19 cellular contexts compared by ENCODE assay signal in genomic region chr7:80819503-80819902, GRCh38.
A peak's percentile ranks its signal among the peaks of the same experiment; 100 is the strongest.
DNase-seq lines count a peak whose midpoint lies in the region; ATAC-seq and TF ChIP-seq lines count a peak whose summit lies in the region.
"Had no signal": no experiment of that assay in that cellular context is flagged by ENCODE, and none has a peak within 500 bp of the region (broad histone marks: within the 10 kb centered on the region; RNA-seq: fewer than 3 reads in every experiment).

No MANE protein-coding gene starts in this region.

- peak overlapping the region in 1 of 2 experiments; percentile 43; a peak in 2 of 4 replicates for H3K27ac ChIP-seq in SK-N-SH (ENCODE audit: low read depth in 2 of 2, low read length in 1 of 2)
- H3K27ac ChIP-seq: 22Rv1, GM23248, SJCRH30 had no signal

- no peaks in the 10 kb centered on the region for H3K4me1 Mint-ChIP-seq in activated CD4-positive, alpha-beta T cell treated with anti-CD3 and anti-CD28 coated beads, Interleukin-2, amount 10 ng/mL, durations not matched to agents 7 days and 5 days

- no peak overlapping the region for H3K9ac ChIP-seq in SK-N-SH
- H3K9ac ChIP-seq: GM23248 had no signal

- H4K20me1 ChIP-seq in SK-N-SH (ENCODE audit: insufficient read depth), result no peaks in the 10 kb centered on the region

- no peak for TF ChIP-seq EP300 in SK-N-SH (IDR thresholded peaks at IDR 0.05; ENCODE audit: borderline replicate concordance in 1 of 2, low read depth in 1 of 2, low read length in 1 of 2)

- H3K27ac Mint-ChIP-seq in activated CD4-positive, alpha-beta T cell treated with anti-CD3 and anti-CD28 coated beads, Interleukin-2, amount 10 ng/mL, durations not matched to agents 7 days and 5 days, result no peak overlapping the region
- H3K27ac Mint-ChIP-seq: HFFc6 had no signal

- H2AFZ ChIP-seq in SK-N-SH (ENCODE audit: low read depth), result no peak overlapping the region
- H2AFZ ChIP-seq: GM23248 had no signal

- ATAC-seq in SK-N-SH treated with all-trans-retinoic acid at 6 μM for 48 hours, result no peak
- ATAC-seq: Right ventricle myocardium inferior had no signal

- H3K79me2 ChIP-seq in SK-N-SH (ENCODE audit: insufficient read depth), result no peaks in the 10 kb centered on the region

- no peak overlapping the region for H3K4me3 ChIP-seq in SK-N-SH (ENCODE audit: low read depth in 2 of 2, low read length in 1 of 2)
- H3K4me3 ChIP-seq: GM23248, SJCRH30 had no signal

- TF ChIP-seq RAD21 in SK-N-SH (IDR thresholded peaks at IDR 0.05; ENCODE audit: low read length), result no peak

- H3K27me3 ChIP-seq in SK-N-SH (ENCODE audit: insufficient read depth), result no peaks in the 10 kb centered on the region
- H3K27me3 ChIP-seq: SJCRH30 had no signal

- DNase-seq in SK-N-SH (no peak), OCI-M1 (lab: John Stamatoyannopoulos, UW) (peak; percentile 40), left kidney (ENCODE audit: low read depth, low spot score) (peak; percentile 37), foreskin melanocyte (no peak)
- DNase-seq in activated naive CD4-positive, alpha-beta T cell (lab: John Stamatoyannopoulos, UW), result no peak
- no peak for DNase-seq in activated CD4-positive, alpha-beta T cell treated with anti-CD3 and anti-CD28 coated beads, Interleukin-2, amount 10 ng/mL, durations not matched to agents 7 days and 5 days
- DNase-seq: DMS153, GM23248, H7, HFFc6, KG1, MM.1S, NCI-H2029, NCI-H446 treated with DMSO at 0.1 percent for 48 hours, NCI-H526, SJCRH30 had no signal

- H3K9me2 ChIP-seq in SK-N-SH, result no peaks in the 10 kb centered on the region

- TF ChIP-seq CTCF in SK-N-SH (IDR thresholded peaks at IDR 0.05), result no peak

- H3K4me1 ChIP-seq in SK-N-SH (ENCODE audit: control insufficient read depth in 1 of 2, insufficient read depth in 2 of 2, low read depth in 1 of 2, low read length in 1 of 2), result peaks cover 0 to 23% of the 10 kb centered on the region in 2 experiments; a peak in 2 of 4 replicates
- H3K4me1 ChIP-seq: SJCRH30 had no signal

- no peaks in the 10 kb centered on the region for H3K36me3 Mint-ChIP-seq in activated CD4-positive, alpha-beta T cell treated with anti-CD3 and anti-CD28 coated beads, Interleukin-2, amount 10 ng/mL, durations not matched to agents 7 days and 5 days (ENCODE audit: low read depth)

- no peak overlapping the region for H3K4me3 Mint-ChIP-seq in activated CD4-positive, alpha-beta T cell treated with anti-CD3 and anti-CD28 coated beads, Interleukin-2, amount 10 ng/mL, durations not matched to agents 7 days and 5 days
- H3K4me3 Mint-ChIP-seq: HFFc6 had no signal

- CTCF ChIA-PET in SK-N-SH (lab: Yijun Ruan, JAX), result no interaction called here
- CTCF ChIA-PET in activated CD4-positive, alpha-beta T cell treated with anti-CD3 and anti-CD28 coated beads, Interleukin-2, amount 10 ng/mL, durations not matched to agents 7 days and 5 days (lab: Charles Lee), result no interaction called here

- no peaks in the 10 kb centered on the region for H3K27me3 Mint-ChIP-seq in activated CD4-positive, alpha-beta T cell treated with anti-CD3 and anti-CD28 coated beads, Interleukin-2, amount 10 ng/mL, durations not matched to agents 7 days and 5 days

- H3F3A ChIP-seq in SK-N-SH (replicated peaks; ENCODE audit: insufficient read depth), result peaks cover 6% of the 10 kb centered on the region

- H3K36me3 ChIP-seq in SK-N-SH (replicated peaks in 1 of 2; ENCODE audit: control insufficient read depth in 1 of 2, insufficient read depth in 2 of 2, low read length in 1 of 2), result peaks cover 14 to 36% of the 10 kb centered on the region in 2 experiments

- POLR2A ChIA-PET in SK-N-SH (lab: Yijun Ruan, JAX), result no interaction called here
- POLR2A ChIA-PET in activated CD4-positive, alpha-beta T cell treated with anti-CD3 and anti-CD28 coated beads, Interleukin-2, amount 10 ng/mL, durations not matched to agents 7 days and 5 days (lab: Charles Lee), result no interaction called here

- H3K4me2 ChIP-seq in SK-N-SH, result no peak overlapping the region

- H3K9me3 Mint-ChIP-seq in activated CD4-positive, alpha-beta T cell treated with anti-CD3 and anti-CD28 coated beads, Interleukin-2, amount 10 ng/mL, durations not matched to agents 7 days and 5 days, result no peaks in the 10 kb centered on the region
- H3K9me3 Mint-ChIP-seq: HFFc6 had no signal

- no peaks in the 10 kb centered on the region for H3K9me3 ChIP-seq in SK-N-SH
- H3K9me3 ChIP-seq: SJCRH30 had no signal

TF ChIP-seq in SK-N-SH treated with all-trans-retinoic acid at 6 μM for 48 hours, 23 proteins besides CTCF, POLR2A, EP300 and RAD21:
- TF ChIP-seq ZFP3 (CRISPR knock-in tag; IDR thresholded peaks at IDR 0.05) (0 out of 2 replicates have a peak, but pooled peaks have one; percentile 28), CREB5 (CRISPR knock-in tag; IDR thresholded peaks at IDR 0.05; ENCODE audit: low read depth) (no peak)

TF ChIP-seq in SK-N-SH, 30 proteins besides CTCF, POLR2A, EP300 and RAD21 (continues in another document):
- TF ChIP-seq REST (IDR thresholded peaks at IDR 0.05; ENCODE audit: low read depth, low read length) (no peak), MXI1 (IDR thresholded peaks at IDR 0.05; ENCODE audit: low read depth, low read length) (no peak), YY1 (IDR thresholded peaks at IDR 0.05; ENCODE audit: low read depth) (no peak), CHD2 (IDR thresholded peaks at IDR 0.05; ENCODE audit: low read length, partially characterized antibody) (no peak), NFIC (IDR thresholded peaks at IDR 0.05; ENCODE audit: borderline replicate concordance) (no peak), GATA2 (CRISPR knock-in tag; IDR thresholded peaks at IDR 0.05) (no peak), SIN3A (IDR thresholded peaks at IDR 0.05; ENCODE audit: borderline replicate concordance, low read depth, low read length) (no peak), POLR2AphosphoS5 (IDR thresholded peaks at IDR 0.05; ENCODE audit: low read depth, low read length) (no peak), RCOR1 (IDR thresholded peaks at IDR 0.05; ENCODE audit: low read length) (no peak), ZBTB33 (IDR thresholded peaks at IDR 0.05; ENCODE audit: borderline replicate concordance, low read depth) (no peak), EZH2phosphoT487 (IDR thresholded peaks at IDR 0.05; ENCODE audit: borderline replicate concordance, low read depth) (no peak), USF2 (IDR thresholded peaks at IDR 0.05; ENCODE audit: borderline replicate concordance, low read depth, low read length) (no peak), RXRA (IDR thresholded peaks at IDR 0.05; ENCODE audit: borderline replicate concordance, low read depth) (no peak), FOXJ3 (CRISPR knock-in tag; IDR thresholded peaks at IDR 0.05) (no peak), TEAD4 (IDR thresholded peaks at IDR 0.05; ENCODE audit: borderline replicate concordance, insufficient read depth) (no peak), MAX (IDR thresholded peaks at IDR 0.05; ENCODE audit: low read depth) (no peak), MEF2A (IDR thresholded peaks at IDR 0.05; ENCODE audit: borderline replicate concordance, low read depth) (no peak), JUND (IDR thresholded peaks at IDR 0.05) (no peak)

Comparison
In these comparisons a context has a peak if more than half of its experiments do, and no peak if none do; other contexts are left out.
1. DNase-seq: peak in OCI-M1 (single experiment) and left kidney (single experiment); none in SK-N-SH (single experiment), activated naive CD4-positive, alpha-beta T cell (0 of 4), foreskin melanocyte (single experiment) and activated CD4-positive, alpha-beta T cell treated with anti-CD3 and anti-CD28 coated beads, Interleukin-2, amount 10 ng/mL, durations not matched to agents 7 days and 5 days (single experiment).